Comparison of ENCODE assay signal across 8 cellular contexts in the genomic region with DNA sequence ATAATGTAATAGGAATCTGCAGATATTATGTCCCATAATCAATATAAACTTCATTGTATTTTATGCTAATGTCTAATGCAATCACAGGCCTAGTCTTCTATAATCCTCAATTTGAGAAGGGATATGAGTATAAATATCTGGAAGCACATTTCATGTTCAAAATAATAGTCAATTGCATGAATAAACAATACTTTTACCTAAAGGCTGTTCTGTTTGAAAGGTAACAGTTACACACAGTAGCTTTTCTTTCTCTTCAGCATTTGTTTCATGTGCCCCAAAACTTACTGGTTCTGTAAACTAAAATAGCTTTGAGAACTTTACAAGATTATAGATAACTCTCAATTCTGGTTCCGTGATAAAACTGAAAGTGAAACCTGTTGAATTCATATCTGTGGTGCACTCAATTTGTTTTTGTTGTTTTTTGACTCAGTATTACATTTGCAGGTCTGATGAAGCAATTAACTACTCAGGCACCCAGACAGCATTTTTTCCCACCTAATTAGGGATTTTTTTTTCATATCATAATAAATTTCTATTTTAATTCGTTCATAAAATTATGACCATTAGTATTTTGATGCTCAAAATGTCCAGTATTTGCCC.
DNase-seq lines count a peak whose midpoint lies in the region; ATAC-seq lines count a peak whose summit lies in the region.

No MANE protein-coding gene starts in this region.

- DNase-seq in RPMI7951 (ENCODE audit: low read depth): peak; percentile 8
- DNase-seq in glomerular visceral epithelial cell (ENCODE audit: extremely low spot score): peak; percentile 2
- no peak for DNase-seq in NCI-H1092 treated with DMSO at 0.1 percent for 48 hours (lab: John Stamatoyannopoulos, UW)
- DNase-seq in NCI-H146 (lab: John Stamatoyannopoulos, UW): no peak
- DNase-seq in iPS-NIHi7 (ENCODE audit: extremely low spot score): no peak

- ATAC-seq in GM18858 (IDR thresholded peaks at IDR 0.05; ENCODE audit: unreplicated experiment) (peak; percentile 85), HG02623 (IDR thresholded peaks at IDR 0.05; ENCODE audit: unreplicated experiment) (peak; percentile 81), GM19397 (IDR thresholded peaks at IDR 0.05; ENCODE audit: unreplicated experiment) (no peak)

Comparison
In these comparisons a context has a peak if more than half of its experiments do, and no peak if none do; other contexts are left out.
1. DNase-seq: peak in RPMI7951 (single experiment) and glomerular visceral epithelial cell (single experiment); none in NCI-H1092 treated with DMSO at 0.1 percent for 48 hours (single experiment), NCI-H146 (single experiment) and iPS-NIHi7 (single experiment).